ENCODE assay signal across 8 cellular contexts in the genomic region with DNA sequence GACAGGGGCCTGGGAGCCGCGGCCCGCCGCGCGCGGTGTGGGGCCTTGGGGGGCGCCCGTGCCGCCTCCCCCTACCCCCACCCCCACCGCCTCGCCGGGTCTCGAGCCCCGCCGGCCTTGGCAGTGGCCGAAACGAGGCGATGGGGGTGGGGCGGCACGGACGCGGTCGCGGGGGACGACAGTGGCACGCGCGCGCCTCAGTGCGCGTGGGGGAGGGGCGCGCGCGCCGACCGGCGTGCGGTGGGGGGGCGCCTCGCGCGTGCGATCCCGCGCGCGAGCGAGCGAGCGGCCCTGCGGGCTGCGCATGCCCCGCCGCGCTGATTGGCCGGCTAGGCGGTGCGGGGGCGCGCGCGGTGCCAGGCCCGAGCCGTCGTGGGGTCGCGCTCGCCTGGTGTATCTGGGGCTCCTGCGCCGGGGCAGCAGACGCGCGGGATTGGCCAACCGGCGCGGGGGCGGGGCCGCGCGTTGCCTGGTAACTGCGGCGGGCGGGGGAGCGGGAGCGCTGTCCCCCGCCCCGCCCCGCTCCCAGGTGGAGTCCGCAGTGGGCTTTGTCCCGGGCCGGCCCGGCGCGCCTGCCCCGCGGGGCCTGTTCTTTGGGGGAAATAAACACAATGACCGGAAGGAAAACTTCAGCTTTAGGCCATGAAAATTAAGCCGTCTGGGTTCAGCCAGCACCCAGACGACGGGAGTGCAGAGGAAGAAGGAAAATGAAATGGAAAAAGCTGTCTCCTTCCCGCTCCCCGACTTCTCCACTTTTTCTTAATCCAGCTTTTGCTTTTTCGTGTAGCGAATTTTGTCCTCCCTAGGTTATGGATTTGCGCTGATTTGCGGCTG. TPM values are rescaled to one million over a fixed set of nuclear protein-coding genes. Genes with fewer than 3 reads are reported as not detected.
A peak's percentile ranks its signal among the peaks of the same experiment; 100 is the strongest.
DNase-seq lines count a peak whose midpoint lies in the region; ATAC-seq and TF ChIP-seq lines count a peak whose summit lies in the region.

No MANE protein-coding gene starts in this region.

- H3K4me3 ChIP-seq in right atrium auricular region (peak overlapping the region; percentile 82 to 100), urinary bladder (ENCODE audit: low read depth, low read length) (peak overlapping the region; percentile 100)

- in situ Hi-C loops in GM13977 (cut with MboI; ENCODE audit: low pct_unique_long_range_greater_than_20kb, low sequenced_read_pairs, unreplicated experiment), result no loop called here

- TF ChIP-seq CTCF in GM13977 (IDR thresholded peaks at IDR 0.05; ENCODE audit: extremely low read depth, insufficient read depth, missing control alignments) (no peak), right atrium auricular region (IDR thresholded peaks at IDR 0.05) (no peak)

- H3K27me3 Mint-ChIP-seq in T-helper 2 cell treated with Interferon-gamma antibody and Interleukin-4, amounts not matched to agents 5 μg/mL and 100 μg/mL, for 36 hours (ENCODE audit: low read depth), result no peaks in the 10 kb centered on the region

- H3K27ac ChIP-seq in right atrium auricular region (peak overlapping the region; percentile 99), urinary bladder (ENCODE audit: low read depth) (peak overlapping the region; percentile 99)

- DNase-seq in GM13977 (ENCODE audit: low spot score) (peak; percentile 97), NCI-H1694 (lab: John Stamatoyannopoulos, UW) (peak; percentile 55), anterior cingulate cortex (lab: John Stamatoyannopoulos, UW) (peak; percentile 18 to 96 (median 90)), right atrium auricular region (ENCODE audit: low spot score) (peak; percentile 89), pulmonary artery endothelial cell (ENCODE audit: low read depth, low spot score) (peak; percentile 82)
- peak; percentile 91 for DNase-seq in T-helper 2 cell treated with Interferon-gamma antibody and Interleukin-4, amounts not matched to agents 5 μg/mL and 100 μg/mL, for 36 hours (ENCODE audit: low spot score)

- H3K4me1 ChIP-seq in right atrium auricular region (peaks cover 0 to 52% of the 10 kb centered on the region in 2 donors), urinary bladder (ENCODE audit: insufficient read depth) (peaks cover 4% of the 10 kb centered on the region)

- H3K27ac Mint-ChIP-seq in T-helper 2 cell treated with Interferon-gamma antibody and Interleukin-4, amounts not matched to agents 5 μg/mL and 100 μg/mL, for 36 hours, result peak overlapping the region; percentile 87

- H3K36me3 Mint-ChIP-seq in T-helper 2 cell treated with Interferon-gamma antibody and Interleukin-4, amounts not matched to agents 5 μg/mL and 100 μg/mL, for 36 hours (ENCODE audit: low read depth), result peaks cover 22% of the 10 kb centered on the region

- H3K9me3 ChIP-seq in right atrium auricular region, result no peaks in the 10 kb centered on the region

- WGBS in urinary bladder, result under 1% methylated on average over 108 of the region's 108 CpGs

- no peaks in the 10 kb centered on the region for H3K36me3 ChIP-seq in right atrium auricular region
- no peaks in the 10 kb centered on the region for H3K36me3 ChIP-seq in urinary bladder (ENCODE audit: insufficient read depth)

- H3K4me1 Mint-ChIP-seq in T-helper 2 cell treated with Interferon-gamma antibody and Interleukin-4, amounts not matched to agents 5 μg/mL and 100 μg/mL, for 36 hours (ENCODE audit: low read depth), result peaks cover 45% of the 10 kb centered on the region

- no peaks in the 10 kb centered on the region for H3K9me3 Mint-ChIP-seq in T-helper 2 cell treated with Interferon-gamma antibody and Interleukin-4, amounts not matched to agents 5 μg/mL and 100 μg/mL, for 36 hours

- peak overlapping the region; percentile 80 for H3K4me3 Mint-ChIP-seq in T-helper 2 cell treated with Interferon-gamma antibody and Interleukin-4, amounts not matched to agents 5 μg/mL and 100 μg/mL, for 36 hours

- ATAC-seq in HG02870 (IDR thresholded peaks at IDR 0.05; ENCODE audit: unreplicated experiment), result peak; percentile 38

- no peaks in the 10 kb centered on the region for H3K27me3 ChIP-seq in right atrium auricular region

RNA-seq across cellular contexts. Expression of gene GTF2I, which starts 0.9 kb away (rescaled TPM):
- total RNA-seq in right atrium auricular region (100 to 1,000 TPM in 1 of 2 donors, 10 to 100 TPM in 1; 74.3 to 107 TPM), pulmonary artery endothelial cell (94.6 and 169 TPM in 2 replicates), urinary bladder (283 TPM)
- 65.7 TPM for polyA plus RNA-seq in urinary bladder

Comparison
In these comparisons a context has a peak if more than half of its experiments do, and no peak if none do; other contexts are left out.
1. Peak in every context shown above with its lines: DNase-seq, ATAC-seq, H3K4me3 ChIP-seq and H3K27ac ChIP-seq.